ENCODE assay signal across 8 cellular contexts in genomic region chr2:25286025-25286400, GRCh38. TPM values are rescaled to one million over a fixed set of nuclear protein-coding genes. Genes with fewer than 3 reads are reported as not detected.
A peak's percentile ranks its signal among the peaks of the same experiment; 100 is the strongest.
DNase-seq lines count a peak whose midpoint lies in the region; ATAC-seq and TF ChIP-seq lines count a peak whose summit lies in the region.

No MANE protein-coding gene starts in this region.

- ATAC-seq in HG02852 (IDR thresholded peaks at IDR 0.05; ENCODE audit: unreplicated experiment) (peak; percentile 62), GM19035 (IDR thresholded peaks at IDR 0.05; ENCODE audit: unreplicated experiment) (no peak)

- CTCF ChIA-PET in GM10248 (lab: Yijun Ruan, JAX) = interaction anchor here (0.6 to 3.7 kb wide), 8 partner anchors 9 to 413 kb away, joined by 3 to 22 read pairs (median 3); no protein-coding TSS in a partner anchor

- DNase-seq in GM10248 (ENCODE audit: extremely low spot score) (peak; percentile 77), T-helper 22 cell (ENCODE audit: low read depth) (peak; percentile 46), choroid plexus epithelial cell (ENCODE audit: low read depth) (peak; percentile 21), cerebellum (ENCODE audit: low spot score) (no peak), COLO829 (ENCODE audit: low spot score) (no peak)
- peak; percentile 78 for DNase-seq in stimulated activated CD4-positive, alpha-beta T cell treated with anti-CD3 and anti-CD28 coated beads, Interleukin-1b, Interleukin-23, amount 100 ng/mL, for 48 hours

- POLR2A ChIA-PET in GM10248 (lab: Yijun Ruan, JAX) = no interaction called here

- H3K4me3 ChIP-seq in choroid plexus epithelial cell (ENCODE audit: low read depth, low read length) = no peak overlapping the region

- no peak for TF ChIP-seq CTCF in GM10248 (IDR thresholded peaks at IDR 0.05; ENCODE audit: control extremely low read depth, extremely low read depth, low read depth, missing control alignments)
- no peak for TF ChIP-seq CTCF in choroid plexus epithelial cell (conservative IDR thresholded peaks at IDR 0.05; ENCODE audit: low read depth, low read length)

RNA-seq across cellular contexts. Expression of gene DNMT3A, which starts 55.7 kb away (rescaled TPM):
- 63.3 TPM for total RNA-seq in cerebellum

Comparison
In these comparisons a context has a peak if more than half of its experiments do, and no peak if none do; other contexts are left out.
1. DNase-seq: peak in GM10248 (single experiment), T-helper 22 cell (single experiment), choroid plexus epithelial cell (single experiment) and stimulated activated CD4-positive, alpha-beta T cell treated with anti-CD3 and anti-CD28 coated beads, Interleukin-1b, Interleukin-23, amount 100 ng/mL, for 48 hours (single experiment); none in cerebellum (single experiment) and COLO829 (single experiment).